Comparison of ENCODE assay signal across 12 cellular contexts in genomic region chr9:6910032-6910431, GRCh38.
DNase-seq lines count a peak whose midpoint lies in the region; ATAC-seq and TF ChIP-seq lines count a peak whose summit lies in the region.
"Had no signal": no experiment of that assay in that cellular context is flagged by ENCODE, and none has a peak within 500 bp of the region (broad histone marks: within the 10 kb centered on the region; RNA-seq: fewer than 3 reads in every experiment).

No MANE protein-coding gene starts in this region.

- POLR2A ChIA-PET in activated CD4-positive, alpha-beta T cell treated with anti-CD3 and anti-CD28 coated beads, Interleukin-2, amount 10 ng/mL, durations not matched to agents 7 days and 5 days (lab: Charles Lee): no interaction called here

- H3K9ac ChIP-seq in endodermal cell (ENCODE audit: extremely low read depth, low read length, poor library complexity, severe bottlenecking): no peak overlapping the region

- H3K27me3 ChIP-seq in endodermal cell (ENCODE audit: control insufficient read depth, insufficient read depth, low read length, poor library complexity, severe bottlenecking): no peaks in the 10 kb centered on the region

- no peaks in the 10 kb centered on the region for H3K36me3 Mint-ChIP-seq in activated CD4-positive, alpha-beta T cell treated with anti-CD3 and anti-CD28 coated beads, Interleukin-2, amount 10 ng/mL, durations not matched to agents 24 days and 14 days (ENCODE audit: low read depth)
- H3K36me3 Mint-ChIP-seq in activated CD4-positive, alpha-beta T cell treated with anti-CD3 and anti-CD28 coated beads, Interleukin-2, amount 10 ng/mL, durations not matched to agents 7 days and 5 days (ENCODE audit: low read depth): peaks cover 1% of the 10 kb centered on the region
- no peaks in the 10 kb centered on the region for H3K36me3 Mint-ChIP-seq in endodermal cell (ENCODE audit: low read depth)

- 15 to 71% methylated on average over 1 to 2 of the region's 2 CpGs for WGBS in endodermal cell (ENCODE audit: insufficient coverage in 1 of 2, insufficient read length in 1 of 2), 2 experiments

- H3K9me3 ChIP-seq in endodermal cell (ENCODE audit: control insufficient read depth, low read length): no peaks in the 10 kb centered on the region

- TF ChIP-seq CTCF in endodermal cell (conservative IDR thresholded peaks at IDR 0.05): peak; percentile 76

- DNase-seq in activated CD4-positive, alpha-beta T cell treated with anti-CD3 and anti-CD28 coated beads, Interleukin-2, amount 10 ng/mL, durations not matched to agents 24 days and 14 days: peak; percentile 4
- DNase-seq in activated CD4-positive, alpha-beta T cell treated with anti-CD3 and anti-CD28 coated beads, Interleukin-2, amount 10 ng/mL, durations not matched to agents 7 days and 5 days: no peak
- DNase-seq in NCI-H446 treated with DMSO at 0.1 percent for 48 hours (lab: John Stamatoyannopoulos, UW) (peak; percentile 19), endodermal cell (no peak), renal cortical epithelial cell (ENCODE audit: low read depth) (peak; percentile 56), NCI-H2081 treated with DMSO at 0.1 percent for 48 hours (lab: John Stamatoyannopoulos, UW) (no peak)
- DNase-seq in stimulated activated CD4-positive, alpha-beta T cell treated with anti-CD3 and anti-CD28 coated beads, Interleukin-4, amount 100 ng/mL, for 24 hours: no peak
- DNase-seq: CD8-positive, alpha-beta memory T cell; effector memory CD8-positive, alpha-beta T cell; NCI-H1436 had no signal

- H3K4me3 Mint-ChIP-seq in activated CD4-positive, alpha-beta T cell treated with anti-CD3 and anti-CD28 coated beads, Interleukin-2, amount 10 ng/mL, durations not matched to agents 24 days and 14 days: no peak overlapping the region
- no peak overlapping the region for H3K4me3 Mint-ChIP-seq in activated CD4-positive, alpha-beta T cell treated with anti-CD3 and anti-CD28 coated beads, Interleukin-2, amount 10 ng/mL, durations not matched to agents 7 days and 5 days
- H3K4me3 Mint-ChIP-seq in endodermal cell: no peak overlapping the region
- H3K4me3 Mint-ChIP-seq: CD8-positive, alpha-beta memory T cell; effector memory CD8-positive, alpha-beta T cell had no signal

- no peaks in the 10 kb centered on the region for H3K36me3 ChIP-seq in endodermal cell (ENCODE audit: control insufficient read depth, insufficient read depth, low read length)

- peaks cover 3% of the 10 kb centered on the region for H3K4me1 Mint-ChIP-seq in activated CD4-positive, alpha-beta T cell treated with anti-CD3 and anti-CD28 coated beads, Interleukin-2, amount 10 ng/mL, durations not matched to agents 24 days and 14 days
- peaks cover 7% of the 10 kb centered on the region for H3K4me1 Mint-ChIP-seq in activated CD4-positive, alpha-beta T cell treated with anti-CD3 and anti-CD28 coated beads, Interleukin-2, amount 10 ng/mL, durations not matched to agents 7 days and 5 days
- peaks cover 2% of the 10 kb centered on the region for H3K4me1 Mint-ChIP-seq in endodermal cell

- intact Hi-C loops in activated CD4-positive, alpha-beta T cell treated with anti-CD3 and anti-CD28 coated beads, Interleukin-2, amount 10 ng/mL, durations not matched to agents 24 days and 14 days (cut with micrococcal nuclease): no loop called here

- no peak overlapping the region for H3K27ac ChIP-seq in endodermal cell (ENCODE audit: low read depth, low read length)
- H3K27ac ChIP-seq: skin epidermis had no signal

- no peaks in the 10 kb centered on the region for H3K9me3 Mint-ChIP-seq in activated CD4-positive, alpha-beta T cell treated with anti-CD3 and anti-CD28 coated beads, Interleukin-2, amount 10 ng/mL, durations not matched to agents 24 days and 14 days
- H3K9me3 Mint-ChIP-seq in activated CD4-positive, alpha-beta T cell treated with anti-CD3 and anti-CD28 coated beads, Interleukin-2, amount 10 ng/mL, durations not matched to agents 7 days and 5 days: no peaks in the 10 kb centered on the region
- no peaks in the 10 kb centered on the region for H3K9me3 Mint-ChIP-seq in endodermal cell
- H3K9me3 Mint-ChIP-seq: CD8-positive, alpha-beta memory T cell; effector memory CD8-positive, alpha-beta T cell had no signal

- ATAC-seq in HG03025 (IDR thresholded peaks at IDR 0.05; ENCODE audit: low FRiP score, unreplicated experiment): no peak
- ATAC-seq: effector memory CD8-positive, alpha-beta T cell had no signal

- no peak overlapping the region for H3K27ac Mint-ChIP-seq in activated CD4-positive, alpha-beta T cell treated with anti-CD3 and anti-CD28 coated beads, Interleukin-2, amount 10 ng/mL, durations not matched to agents 24 days and 14 days
- no peak overlapping the region for H3K27ac Mint-ChIP-seq in activated CD4-positive, alpha-beta T cell treated with anti-CD3 and anti-CD28 coated beads, Interleukin-2, amount 10 ng/mL, durations not matched to agents 7 days and 5 days
- no peak overlapping the region for H3K27ac Mint-ChIP-seq in endodermal cell
- H3K27ac Mint-ChIP-seq: CD8-positive, alpha-beta memory T cell; effector memory CD8-positive, alpha-beta T cell had no signal

- no peak overlapping the region for H3K4me3 ChIP-seq in endodermal cell (ENCODE audit: low read length)
- H3K4me3 ChIP-seq: skin epidermis had no signal

- no peaks in the 10 kb centered on the region for H3K27me3 Mint-ChIP-seq in activated CD4-positive, alpha-beta T cell treated with anti-CD3 and anti-CD28 coated beads, Interleukin-2, amount 10 ng/mL, durations not matched to agents 24 days and 14 days
- H3K27me3 Mint-ChIP-seq in activated CD4-positive, alpha-beta T cell treated with anti-CD3 and anti-CD28 coated beads, Interleukin-2, amount 10 ng/mL, durations not matched to agents 7 days and 5 days: no peaks in the 10 kb centered on the region
- H3K27me3 Mint-ChIP-seq in endodermal cell (ENCODE audit: insufficient read depth): no peaks in the 10 kb centered on the region
- H3K27me3 Mint-ChIP-seq: CD8-positive, alpha-beta memory T cell; effector memory CD8-positive, alpha-beta T cell had no signal

- no peaks in the 10 kb centered on the region for H3K4me1 ChIP-seq in endodermal cell (ENCODE audit: control insufficient read depth, insufficient read depth, low read length)

- CTCF ChIA-PET in activated CD4-positive, alpha-beta T cell treated with anti-CD3 and anti-CD28 coated beads, Interleukin-2, amount 10 ng/mL, durations not matched to agents 7 days and 5 days (lab: Charles Lee): no interaction called here

Comparison
In these comparisons a context has a peak if more than half of its experiments do, and no peak if none do; other contexts are left out.
1. DNase-seq: peak in activated CD4-positive, alpha-beta T cell treated with anti-CD3 and anti-CD28 coated beads, Interleukin-2, amount 10 ng/mL, durations not matched to agents 24 days and 14 days (single experiment), NCI-H446 treated with DMSO at 0.1 percent for 48 hours (single experiment) and renal cortical epithelial cell (single experiment); none in activated CD4-positive, alpha-beta T cell treated with anti-CD3 and anti-CD28 coated beads, Interleukin-2, amount 10 ng/mL, durations not matched to agents 7 days and 5 days (single experiment), endodermal cell (single experiment), NCI-H2081 treated with DMSO at 0.1 percent for 48 hours (single experiment) and stimulated activated CD4-positive, alpha-beta T cell treated with anti-CD3 and anti-CD28 coated beads, Interleukin-4, amount 100 ng/mL, for 24 hours (single experiment).